ENCODE assay signal across 2 cellular contexts in the genomic region with DNA sequence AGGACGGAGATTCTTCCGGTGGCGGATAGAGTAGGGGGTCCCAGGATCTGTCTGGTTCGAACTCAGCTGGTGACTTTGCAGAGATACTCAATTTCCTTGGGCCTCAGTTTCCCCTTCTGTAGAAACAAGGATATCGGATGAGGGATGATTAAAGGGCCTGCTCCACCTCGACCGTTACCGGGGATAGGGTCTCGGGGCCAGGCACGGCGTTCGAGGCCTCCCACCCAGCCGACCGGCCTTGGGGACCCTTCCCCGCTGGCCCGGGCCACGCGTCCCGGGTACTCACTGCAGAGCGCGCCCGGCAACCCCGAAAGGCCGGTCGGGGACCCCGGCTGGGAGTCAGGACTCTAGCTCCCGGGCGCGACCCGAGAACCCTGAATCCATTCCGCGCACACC.
TF ChIP-seq lines count a peak whose summit lies in the region.

No MANE protein-coding gene starts in this region.

TF ChIP-seq in HEK293T, 16 proteins besides CTCF, POLR2A, EP300 and RAD21:
- TF ChIP-seq L3MBTL2 (conservative IDR thresholded peaks at IDR 0.05) (0 out of 2 replicates have a peak, but pooled peaks have one; percentile 10), FOXA1 (IDR thresholded peaks at IDR 0.05) (no peak)

TF ChIP-seq in GM12878, 131 proteins besides CTCF, POLR2A, EP300 and RAD21:
- TF ChIP-seq, protein P1, sequence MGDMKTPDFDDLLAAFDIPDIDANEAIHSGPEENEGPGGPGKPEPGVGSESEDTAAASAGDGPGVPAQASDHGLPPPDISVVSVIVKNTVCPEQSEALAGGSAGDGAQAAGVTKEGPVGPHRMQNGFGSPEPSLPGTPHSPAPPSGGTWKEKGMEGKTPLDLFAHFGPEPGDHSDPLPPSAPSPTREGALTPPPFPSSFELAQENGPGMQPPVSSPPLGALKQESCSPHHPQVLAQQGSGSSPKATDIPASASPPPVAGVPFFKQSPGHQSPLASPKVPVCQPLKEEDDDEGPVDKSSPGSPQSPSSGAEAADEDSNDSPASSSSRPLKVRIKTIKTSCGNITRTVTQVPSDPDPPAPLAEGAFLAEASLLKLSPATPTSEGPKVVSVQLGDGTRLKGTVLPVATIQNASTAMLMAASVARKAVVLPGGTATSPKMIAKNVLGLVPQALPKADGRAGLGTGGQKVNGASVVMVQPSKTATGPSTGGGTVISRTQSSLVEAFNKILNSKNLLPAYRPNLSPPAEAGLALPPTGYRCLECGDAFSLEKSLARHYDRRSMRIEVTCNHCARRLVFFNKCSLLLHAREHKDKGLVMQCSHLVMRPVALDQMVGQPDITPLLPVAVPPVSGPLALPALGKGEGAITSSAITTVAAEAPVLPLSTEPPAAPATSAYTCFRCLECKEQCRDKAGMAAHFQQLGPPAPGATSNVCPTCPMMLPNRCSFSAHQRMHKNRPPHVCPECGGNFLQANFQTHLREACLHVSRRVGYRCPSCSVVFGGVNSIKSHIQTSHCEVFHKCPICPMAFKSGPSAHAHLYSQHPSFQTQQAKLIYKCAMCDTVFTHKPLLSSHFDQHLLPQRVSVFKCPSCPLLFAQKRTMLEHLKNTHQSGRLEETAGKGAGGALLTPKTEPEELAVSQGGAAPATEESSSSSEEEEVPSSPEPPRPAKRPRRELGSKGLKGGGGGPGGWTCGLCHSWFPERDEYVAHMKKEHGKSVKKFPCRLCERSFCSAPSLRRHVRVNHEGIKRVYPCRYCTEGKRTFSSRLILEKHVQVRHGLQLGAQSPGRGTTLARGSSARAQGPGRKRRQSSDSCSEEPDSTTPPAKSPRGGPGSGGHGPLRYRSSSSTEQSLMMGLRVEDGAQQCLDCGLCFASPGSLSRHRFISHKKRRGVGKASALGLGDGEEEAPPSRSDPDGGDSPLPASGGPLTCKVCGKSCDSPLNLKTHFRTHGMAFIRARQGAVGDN (IDR thresholded peaks at IDR 0.05): peak; percentile 58; the same call in 1 of the 2 replicates
- 0 out of 2 replicates have a peak, but pooled peaks have one; percentile 60 for TF ChIP-seq YY1 (IDR thresholded peaks at IDR 0.05; ENCODE audit: low read depth, low read length)
- TF ChIP-seq DPF2 (IDR thresholded peaks at IDR 0.05): 0 out of 2 replicates have a peak, but pooled peaks have one; percentile 16
- TF ChIP-seq POLR2AphosphoS5 (IDR thresholded peaks at IDR 0.05; ENCODE audit: low read length): 0 out of 2 replicates have a peak, but pooled peaks have one; percentile 8
- TF ChIP-seq NFXL1 (IDR thresholded peaks at IDR 0.05; ENCODE audit: borderline replicate concordance): no peak
- TF ChIP-seq ZNF24 (IDR thresholded peaks at IDR 0.05): no peak
- peak; percentile 52 for TF ChIP-seq SP1 (IDR thresholded peaks at IDR 0.05; ENCODE audit: low read depth, low read length)
- 0 out of 2 replicates have a peak, but pooled peaks have one; percentile 0 for TF ChIP-seq SMARCA5 (IDR thresholded peaks at IDR 0.05)
- TF ChIP-seq GATAD2B (conservative IDR thresholded peaks at IDR 0.05; ENCODE audit: low read depth): peak; percentile 87; the same call in 1 of the 2 replicates
- peak; percentile 65 for TF ChIP-seq MXI1 (IDR thresholded peaks at IDR 0.05; ENCODE audit: low read depth, low read length)
- TF ChIP-seq, protein P2, sequence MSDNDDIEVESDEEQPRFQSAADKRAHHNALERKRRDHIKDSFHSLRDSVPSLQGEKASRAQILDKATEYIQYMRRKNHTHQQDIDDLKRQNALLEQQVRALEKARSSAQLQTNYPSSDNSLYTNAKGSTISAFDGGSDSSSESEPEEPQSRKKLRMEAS (IDR thresholded peaks at IDR 0.05; ENCODE audit: low read depth, low read length): peak; percentile 35
